Comparison of ENCODE assay signal across 2 cellular contexts in the genomic region with DNA sequence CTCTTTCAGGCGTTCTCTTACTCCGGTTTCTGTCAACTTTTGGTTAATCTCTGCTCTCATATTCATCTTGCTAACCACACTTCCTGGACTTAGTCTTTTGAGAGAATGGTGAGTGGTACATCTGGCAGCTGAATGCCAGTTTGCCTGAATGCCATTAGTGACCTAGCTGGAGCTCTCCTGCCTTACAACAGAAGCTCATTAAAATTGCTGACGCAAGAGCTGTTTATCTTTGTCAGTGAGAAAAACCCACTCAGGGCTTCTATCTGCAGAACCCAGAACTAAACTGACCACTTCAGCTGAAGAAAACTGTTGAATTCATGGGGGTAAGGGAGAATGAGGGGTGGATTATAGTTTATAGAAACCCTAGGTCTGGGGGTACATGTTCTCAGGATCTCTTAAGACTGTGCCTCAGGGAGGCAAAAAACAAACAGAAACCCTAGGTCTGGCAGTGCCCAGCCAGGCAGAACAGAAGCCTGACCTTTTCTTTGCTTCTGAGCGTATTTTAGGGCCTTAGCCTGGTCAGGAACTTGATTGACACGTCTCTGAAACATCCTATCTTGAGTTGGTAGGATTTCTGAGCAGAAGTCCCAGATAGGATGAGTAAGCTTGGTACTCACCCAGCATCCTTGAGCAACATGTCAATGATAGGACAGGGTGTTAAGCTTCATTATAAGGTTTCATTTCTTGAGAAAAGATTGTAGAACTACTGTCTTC.
TF ChIP-seq lines count a peak whose summit lies in the region.

No MANE protein-coding gene starts in this region.

TF ChIP-seq in GM23338, 12 proteins besides CTCF, POLR2A, EP300 and RAD21 (continues in another document):
- TF ChIP-seq ZNF462 (CRISPR knock-in tag; IDR thresholded peaks at IDR 0.05) (no peak), ZNF114 (CRISPR knock-in tag; IDR thresholded peaks at IDR 0.05) (no peak), EZH2phosphoT487 (IDR thresholded peaks at IDR 0.05; ENCODE audit: unreplicated experiment) (no peak), ZNF331 (CRISPR knock-in tag; IDR thresholded peaks at IDR 0.05; ENCODE audit: low read depth) (no peak), EZH2 (IDR thresholded peaks at IDR 0.05; ENCODE audit: low read depth, unreplicated experiment) (no peak), NANOG (IDR thresholded peaks at IDR 0.05; ENCODE audit: borderline replicate concordance) (no peak), POLR2AphosphoS5 (IDR thresholded peaks at IDR 0.05; ENCODE audit: low read depth) (no peak), CREB1 (CRISPR knock-in tag; IDR thresholded peaks at IDR 0.05; ENCODE audit: low read depth) (no peak), JUNB (IDR thresholded peaks at IDR 0.05; ENCODE audit: unreplicated experiment) (no peak)
- TF ChIP-seq, protein P1, sequence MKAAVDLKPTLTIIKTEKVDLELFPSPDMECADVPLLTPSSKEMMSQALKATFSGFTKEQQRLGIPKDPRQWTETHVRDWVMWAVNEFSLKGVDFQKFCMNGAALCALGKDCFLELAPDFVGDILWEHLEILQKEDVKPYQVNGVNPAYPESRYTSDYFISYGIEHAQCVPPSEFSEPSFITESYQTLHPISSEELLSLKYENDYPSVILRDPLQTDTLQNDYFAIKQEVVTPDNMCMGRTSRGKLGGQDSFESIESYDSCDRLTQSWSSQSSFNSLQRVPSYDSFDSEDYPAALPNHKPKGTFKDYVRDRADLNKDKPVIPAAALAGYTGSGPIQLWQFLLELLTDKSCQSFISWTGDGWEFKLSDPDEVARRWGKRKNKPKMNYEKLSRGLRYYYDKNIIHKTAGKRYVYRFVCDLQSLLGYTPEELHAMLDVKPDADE (IDR thresholded peaks at IDR 0.05), result no peak

TF ChIP-seq in endothelial cell of umbilical vein, 7 proteins besides CTCF, POLR2A, EP300 and RAD21 (continued from another document):
- TF ChIP-seq MYC (IDR thresholded peaks at IDR 0.05; ENCODE audit: low read depth, low read length), result no peak
TF ChIP-seq in endothelial cell of umbilical vein: peak in this region for 0.
